9 cellular contexts compared by ENCODE assay signal in genomic region chr12:44876554-44877275, GRCh38. TPM values are rescaled to one million over a fixed set of nuclear protein-coding genes. Genes with fewer than 3 reads are reported as not detected.
A peak's percentile ranks its signal among the peaks of the same experiment; 100 is the strongest.
DNase-seq lines count a peak whose midpoint lies in the region; ATAC-seq and TF ChIP-seq lines count a peak whose summit lies in the region.
"Had no signal": no experiment of that assay in that cellular context is flagged by ENCODE, and none has a peak within 500 bp of the region (broad histone marks: within the 10 kb centered on the region; RNA-seq: fewer than 3 reads in every experiment).

No MANE protein-coding gene starts in this region.

- H3K27ac Mint-ChIP-seq in activated CD4-positive, alpha-beta T cell treated with anti-CD3 and anti-CD28 coated beads for 36 hours, result no peak overlapping the region

- H3K4me1 Mint-ChIP-seq in activated CD4-positive, alpha-beta T cell treated with anti-CD3 and anti-CD28 coated beads for 36 hours, result peaks cover 19% of the 10 kb centered on the region

- no peak overlapping the region for H3K27ac ChIP-seq in lung (ENCODE audit: low read depth in 1 of 2, low read length in 1 of 2)
- H3K27ac ChIP-seq: C4-2B had no signal

- no peak for TF ChIP-seq CTCF in lung (IDR thresholded peaks at IDR 0.05; ENCODE audit: control extremely low read depth, extremely low read depth)

- peaks cover 5% of the 10 kb centered on the region for H3K36me3 Mint-ChIP-seq in activated CD4-positive, alpha-beta T cell treated with anti-CD3 and anti-CD28 coated beads for 36 hours (ENCODE audit: low read depth)

- H3K4me1 ChIP-seq in lung (ENCODE audit: control insufficient read depth in 2 of 2, insufficient read depth in 2 of 2, low read length in 2 of 2), result peaks cover 0 to 8% of the 10 kb centered on the region in 2 donors

- intact Hi-C loops in activated CD4-positive, alpha-beta T cell treated with anti-CD3 and anti-CD28 coated beads for 36 hours (cut with DNase I, micrococcal nuclease), result loop anchor here in 1 of 2 experiments (1.0 kb wide), 2 partner anchors 64 to 102 kb away; no protein-coding TSS in a partner anchor

- H3K9me3 ChIP-seq in lung (ENCODE audit: control insufficient read depth in 2 of 2, insufficient read depth in 1 of 2, low read length in 1 of 2), result peaks cover 0 to 4% of the 10 kb centered on the region in 2 donors

- peaks cover 4% of the 10 kb centered on the region for H3K27me3 ChIP-seq in lung (ENCODE audit: control insufficient read depth, insufficient read depth)

- peaks cover 15% of the 10 kb centered on the region for H3K9me3 Mint-ChIP-seq in activated CD4-positive, alpha-beta T cell treated with anti-CD3 and anti-CD28 coated beads for 36 hours (ENCODE audit: low read depth)

- H3K4me3 ChIP-seq in lung, result peak overlapping the region; percentile 6

- H3K4me3 Mint-ChIP-seq in activated CD4-positive, alpha-beta T cell treated with anti-CD3 and anti-CD28 coated beads for 36 hours, result peak overlapping the region; percentile 82

- DNase-seq in NCI-H2171 treated with DMSO at 0.1 percent for 48 hours (lab: John Stamatoyannopoulos, UW), result peak; percentile 44
- DNase-seq in NCI-H2171 (lab: John Stamatoyannopoulos, UW), result no peak
- peak; percentile 4 for DNase-seq in M059J (ENCODE audit: low read depth)
- peak; percentile 66 for DNase-seq in activated CD4-positive, alpha-beta T cell treated with anti-CD3 and anti-CD28 coated beads for 36 hours
- DNase-seq in dermis blood vessel endothelial cell, result peak; percentile 3
- DNase-seq in lung (ENCODE audit: low spot score), result peak; percentile 29
- peak; percentile 26 to 39 for DNase-seq in stimulated activated CD8-positive, alpha-beta memory T cell treated with anti-CD3 and anti-CD28 coated beads, Interleukin-2, amount 100 ng/mL, for 48 hours (ENCODE audit: low read depth in 2 of 2)
- DNase-seq in COLO829 (ENCODE audit: low spot score), result no peak

- peaks cover 10% of the 10 kb centered on the region for H3K27me3 Mint-ChIP-seq in activated CD4-positive, alpha-beta T cell treated with anti-CD3 and anti-CD28 coated beads for 36 hours

- POLR2A ChIA-PET in activated CD4-positive, alpha-beta T cell treated with anti-CD3 and anti-CD28 coated beads for 36 hours (lab: Charles Lee), result interaction anchor here (0.6 to 1.4 kb wide), 3 partner anchors 49 to 433 kb away, joined by 3 to 4 read pairs (median 4); no protein-coding TSS in a partner anchor

- no peaks in the 10 kb centered on the region for H3K36me3 ChIP-seq in lung (ENCODE audit: control insufficient read depth in 2 of 2, insufficient read depth in 2 of 2, low read length in 2 of 2)

- peak; percentile 69 for ATAC-seq in activated CD4-positive, alpha-beta T cell treated with anti-CD3 and anti-CD28 coated beads for 36 hours
- no peak for ATAC-seq in lung (ENCODE audit: insufficient read depth, low FRiP score)

- WGBS in lung, 2 donors, result 2% methylated on average over 39 to 40 of the region's 40 CpGs

- CTCF ChIA-PET in activated CD4-positive, alpha-beta T cell treated with anti-CD3 and anti-CD28 coated beads for 36 hours (lab: Charles Lee), result interaction anchor here (0.8 to 8.9 kb wide), 13 partner anchors 10 to 103 kb away, joined by 3 to 82 read pairs (median 4); no protein-coding TSS in a partner anchor

RNA-seq across cellular contexts. Expression of gene NELL2, which starts 0.6 kb away (rescaled TPM):
- total RNA-seq in M059J (2014; rRNA removed; shearing (Covaris generic)), result 0.25 TPM in 1 of 2 replicates, not detected in the other
- 10 to 100 TPM; 28.4 to 35.8 TPM for total RNA-seq in activated CD4-positive, alpha-beta T cell treated with anti-CD3 and anti-CD28 coated beads for 36 hours
- total RNA-seq in dermis blood vessel endothelial cell (0.51 TPM in 1 of 2 replicates, not detected in the other), lung (10 to 100 TPM; 13.2 to 15.9 TPM)
- polyA plus RNA-seq in lung, result 1 to 10 TPM; 2.2 to 4.0 TPM

Comparison
In these comparisons a context has a peak if more than half of its experiments do, and no peak if none do; other contexts are left out.
1. DNase-seq: peak in NCI-H2171 treated with DMSO at 0.1 percent for 48 hours (single experiment), M059J (single experiment), activated CD4-positive, alpha-beta T cell treated with anti-CD3 and anti-CD28 coated beads for 36 hours (single experiment), dermis blood vessel endothelial cell (single experiment), lung (single experiment) and stimulated activated CD8-positive, alpha-beta memory T cell treated with anti-CD3 and anti-CD28 coated beads, Interleukin-2, amount 100 ng/mL, for 48 hours (2 of 2); none in NCI-H2171 (single experiment) and COLO829 (single experiment).